In the genomic region with DNA sequence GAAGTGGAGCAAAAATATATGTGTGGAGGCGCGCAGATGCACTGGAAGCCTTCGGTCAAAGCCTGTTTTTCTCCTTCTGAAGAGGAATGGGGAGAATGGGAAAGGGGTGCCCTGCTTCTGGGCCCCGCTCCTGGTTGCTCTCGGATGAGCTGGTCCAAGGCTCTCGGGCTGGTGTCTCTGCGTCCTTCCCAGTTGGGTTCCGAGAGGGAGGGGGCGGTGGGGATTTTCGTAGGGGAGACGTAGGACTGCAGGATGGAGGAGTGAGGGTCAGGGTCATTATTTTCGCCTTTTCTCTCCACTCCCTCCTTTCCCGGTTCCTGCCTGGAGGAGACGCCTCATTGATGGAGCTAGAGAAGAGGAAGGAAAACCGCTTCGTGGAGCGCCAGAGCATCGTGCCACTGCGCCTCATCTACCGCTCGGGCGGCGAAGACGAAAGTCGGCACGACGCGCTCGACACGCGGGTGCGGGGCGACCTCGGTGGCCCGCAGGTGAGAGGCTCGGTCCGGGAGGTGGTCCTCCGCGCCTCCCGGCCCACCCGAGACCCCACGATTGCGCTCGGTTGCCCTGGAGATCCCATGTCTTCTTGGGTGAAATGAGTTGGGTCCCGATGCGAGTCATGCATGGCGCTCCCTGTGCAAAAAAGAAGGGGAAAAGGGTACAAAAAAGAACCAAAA, we compare ENCODE assay signal across 1 cellular context.
A peak's percentile ranks its signal among the peaks of the same experiment; 100 is the strongest.
TF ChIP-seq lines count a peak whose summit lies in the region.

No MANE protein-coding gene starts in this region.

TF ChIP-seq in WTC11, 78 proteins besides CTCF, POLR2A, EP300 and RAD21 (continued from another document):
- TF ChIP-seq, protein P1, sequence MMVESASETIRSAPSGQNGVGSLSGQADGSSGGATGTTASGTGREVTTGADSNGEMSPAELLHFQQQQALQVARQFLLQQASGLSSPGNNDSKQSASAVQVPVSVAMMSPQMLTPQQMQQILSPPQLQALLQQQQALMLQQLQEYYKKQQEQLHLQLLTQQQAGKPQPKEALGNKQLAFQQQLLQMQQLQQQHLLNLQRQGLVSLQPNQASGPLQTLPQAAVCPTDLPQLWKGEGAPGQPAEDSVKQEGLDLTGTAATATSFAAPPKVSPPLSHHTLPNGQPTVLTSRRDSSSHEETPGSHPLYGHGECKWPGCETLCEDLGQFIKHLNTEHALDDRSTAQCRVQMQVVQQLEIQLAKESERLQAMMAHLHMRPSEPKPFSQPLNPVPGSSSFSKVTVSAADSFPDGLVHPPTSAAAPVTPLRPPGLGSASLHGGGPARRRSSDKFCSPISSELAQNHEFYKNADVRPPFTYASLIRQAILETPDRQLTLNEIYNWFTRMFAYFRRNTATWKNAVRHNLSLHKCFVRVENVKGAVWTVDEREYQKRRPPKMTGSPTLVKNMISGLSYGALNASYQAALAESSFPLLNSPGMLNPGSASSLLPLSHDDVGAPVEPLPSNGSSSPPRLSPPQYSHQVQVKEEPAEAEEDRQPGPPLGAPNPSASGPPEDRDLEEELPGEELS (CRISPR knock-in tag; IDR thresholded peaks at IDR 0.05): 0 out of 2 replicates have a peak, but pooled peaks have one; percentile 59
- TF ChIP-seq GRHL2 (CRISPR knock-in tag; IDR thresholded peaks at IDR 0.05; ENCODE audit: insufficient replicate concordance, severe bottlenecking): no peak
- TF ChIP-seq, protein P2, sequence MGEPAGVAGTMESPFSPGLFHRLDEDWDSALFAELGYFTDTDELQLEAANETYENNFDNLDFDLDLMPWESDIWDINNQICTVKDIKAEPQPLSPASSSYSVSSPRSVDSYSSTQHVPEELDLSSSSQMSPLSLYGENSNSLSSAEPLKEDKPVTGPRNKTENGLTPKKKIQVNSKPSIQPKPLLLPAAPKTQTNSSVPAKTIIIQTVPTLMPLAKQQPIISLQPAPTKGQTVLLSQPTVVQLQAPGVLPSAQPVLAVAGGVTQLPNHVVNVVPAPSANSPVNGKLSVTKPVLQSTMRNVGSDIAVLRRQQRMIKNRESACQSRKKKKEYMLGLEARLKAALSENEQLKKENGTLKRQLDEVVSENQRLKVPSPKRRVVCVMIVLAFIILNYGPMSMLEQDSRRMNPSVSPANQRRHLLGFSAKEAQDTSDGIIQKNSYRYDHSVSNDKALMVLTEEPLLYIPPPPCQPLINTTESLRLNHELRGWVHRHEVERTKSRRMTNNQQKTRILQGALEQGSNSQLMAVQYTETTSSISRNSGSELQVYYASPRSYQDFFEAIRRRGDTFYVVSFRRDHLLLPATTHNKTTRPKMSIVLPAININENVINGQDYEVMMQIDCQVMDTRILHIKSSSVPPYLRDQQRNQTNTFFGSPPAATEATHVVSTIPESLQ (CRISPR knock-in tag; IDR thresholded peaks at IDR 0.05): no peak
- no peak for TF ChIP-seq CREM (CRISPR knock-in tag; IDR thresholded peaks at IDR 0.05)
- TF ChIP-seq HMGXB4 (CRISPR knock-in tag; IDR thresholded peaks at IDR 0.05): no peak
- no peak for TF ChIP-seq HMGA2 (CRISPR knock-in tag; IDR thresholded peaks at IDR 0.05)
- no peak for TF ChIP-seq IRF1 (CRISPR knock-in tag; IDR thresholded peaks at IDR 0.05)
- TF ChIP-seq PRDM15 (CRISPR knock-in tag; IDR thresholded peaks at IDR 0.05): no peak
- no peak for TF ChIP-seq AFF4 (CRISPR knock-in tag; IDR thresholded peaks at IDR 0.05; ENCODE audit: borderline replicate concordance)
- TF ChIP-seq FOXP1 (CRISPR knock-in tag; IDR thresholded peaks at IDR 0.05; ENCODE audit: borderline replicate concordance): peak; percentile 84; the same call in 1 of the 2 replicates
- TF ChIP-seq, protein P3, sequence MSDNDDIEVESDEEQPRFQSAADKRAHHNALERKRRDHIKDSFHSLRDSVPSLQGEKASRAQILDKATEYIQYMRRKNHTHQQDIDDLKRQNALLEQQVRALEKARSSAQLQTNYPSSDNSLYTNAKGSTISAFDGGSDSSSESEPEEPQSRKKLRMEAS (CRISPR knock-in tag; IDR thresholded peaks at IDR 0.05): peak; percentile 87
- 0 out of 2 replicates have a peak, but pooled peaks have one; percentile 51 for TF ChIP-seq FOXK1 (CRISPR knock-in tag; IDR thresholded peaks at IDR 0.05)
- TF ChIP-seq, protein P4, sequence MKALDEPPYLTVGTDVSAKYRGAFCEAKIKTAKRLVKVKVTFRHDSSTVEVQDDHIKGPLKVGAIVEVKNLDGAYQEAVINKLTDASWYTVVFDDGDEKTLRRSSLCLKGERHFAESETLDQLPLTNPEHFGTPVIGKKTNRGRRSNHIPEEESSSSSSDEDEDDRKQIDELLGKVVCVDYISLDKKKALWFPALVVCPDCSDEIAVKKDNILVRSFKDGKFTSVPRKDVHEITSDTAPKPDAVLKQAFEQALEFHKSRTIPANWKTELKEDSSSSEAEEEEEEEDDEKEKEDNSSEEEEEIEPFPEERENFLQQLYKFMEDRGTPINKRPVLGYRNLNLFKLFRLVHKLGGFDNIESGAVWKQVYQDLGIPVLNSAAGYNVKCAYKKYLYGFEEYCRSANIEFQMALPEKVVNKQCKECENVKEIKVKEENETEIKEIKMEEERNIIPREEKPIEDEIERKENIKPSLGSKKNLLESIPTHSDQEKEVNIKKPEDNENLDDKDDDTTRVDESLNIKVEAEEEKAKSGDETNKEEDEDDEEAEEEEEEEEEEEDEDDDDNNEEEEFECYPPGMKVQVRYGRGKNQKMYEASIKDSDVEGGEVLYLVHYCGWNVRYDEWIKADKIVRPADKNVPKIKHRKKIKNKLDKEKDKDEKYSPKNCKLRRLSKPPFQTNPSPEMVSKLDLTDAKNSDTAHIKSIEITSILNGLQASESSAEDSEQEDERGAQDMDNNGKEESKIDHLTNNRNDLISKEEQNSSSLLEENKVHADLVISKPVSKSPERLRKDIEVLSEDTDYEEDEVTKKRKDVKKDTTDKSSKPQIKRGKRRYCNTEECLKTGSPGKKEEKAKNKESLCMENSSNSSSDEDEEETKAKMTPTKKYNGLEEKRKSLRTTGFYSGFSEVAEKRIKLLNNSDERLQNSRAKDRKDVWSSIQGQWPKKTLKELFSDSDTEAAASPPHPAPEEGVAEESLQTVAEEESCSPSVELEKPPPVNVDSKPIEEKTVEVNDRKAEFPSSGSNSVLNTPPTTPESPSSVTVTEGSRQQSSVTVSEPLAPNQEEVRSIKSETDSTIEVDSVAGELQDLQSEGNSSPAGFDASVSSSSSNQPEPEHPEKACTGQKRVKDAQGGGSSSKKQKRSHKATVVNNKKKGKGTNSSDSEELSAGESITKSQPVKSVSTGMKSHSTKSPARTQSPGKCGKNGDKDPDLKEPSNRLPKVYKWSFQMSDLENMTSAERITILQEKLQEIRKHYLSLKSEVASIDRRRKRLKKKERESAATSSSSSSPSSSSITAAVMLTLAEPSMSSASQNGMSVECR (CRISPR knock-in tag; IDR thresholded peaks at IDR 0.05; ENCODE audit: borderline replicate concordance): no peak
- no peak for TF ChIP-seq EMX1 (CRISPR knock-in tag; IDR thresholded peaks at IDR 0.05)
- TF ChIP-seq TEAD1 (CRISPR knock-in tag; IDR thresholded peaks at IDR 0.05): no peak
- TF ChIP-seq NFATC4 (CRISPR knock-in tag; IDR thresholded peaks at IDR 0.05): no peak
- 0 out of 2 replicates have a peak, but pooled peaks have one; percentile 38 for TF ChIP-seq TCF7 (CRISPR knock-in tag; IDR thresholded peaks at IDR 0.05; ENCODE audit: low read depth)
- TF ChIP-seq GABPB1 (CRISPR knock-in tag; IDR thresholded peaks at IDR 0.05): no peak
- TF ChIP-seq KAT7 (CRISPR knock-in tag; IDR thresholded peaks at IDR 0.05; ENCODE audit: borderline replicate concordance): 0 out of 2 replicates have a peak, but pooled peaks have one; percentile 28
- TF ChIP-seq TEAD4 (CRISPR knock-in tag; IDR thresholded peaks at IDR 0.05): no peak
- TF ChIP-seq ZNF219 (CRISPR knock-in tag; IDR thresholded peaks at IDR 0.05; ENCODE audit: borderline replicate concordance): peak; percentile 66; the same call in 1 of the 2 replicates
TF ChIP-seq in WTC11: peak in this region for 14.
